In the genomic region with DNA sequence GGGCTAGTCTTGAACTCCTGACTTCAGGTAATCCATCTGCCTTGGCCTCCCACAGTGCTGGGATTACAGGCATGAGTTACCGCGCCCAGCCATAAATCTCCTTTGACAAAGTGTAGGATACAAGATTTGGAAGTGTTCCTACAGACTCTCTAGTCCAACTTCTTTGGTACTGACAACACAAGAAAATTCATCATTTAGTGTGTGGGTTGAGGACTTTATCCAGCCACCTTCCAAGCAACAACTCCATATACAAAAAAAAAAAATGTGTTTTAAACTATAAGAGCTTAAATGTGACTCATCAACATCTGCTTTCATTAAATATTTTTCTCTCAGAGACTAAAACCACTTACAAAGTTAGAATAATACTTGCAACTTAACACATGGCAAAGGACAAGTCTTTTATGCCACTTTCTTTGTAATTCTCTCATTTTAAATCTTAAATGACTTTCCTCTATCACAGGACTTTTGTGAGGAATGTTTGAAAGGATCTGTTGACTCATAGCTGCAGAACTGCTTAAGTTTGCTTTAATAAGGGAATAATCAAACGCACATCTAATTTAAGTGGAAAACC, we compare ENCODE assay signal across 2 cellular contexts.
TF ChIP-seq lines count a peak whose summit lies in the region.

No MANE protein-coding gene starts in this region.

TF ChIP-seq in HEK293T, 16 proteins besides CTCF, POLR2A, EP300 and RAD21:
- no peak for TF ChIP-seq ARNT (IDR thresholded peaks at IDR 0.05)
- TF ChIP-seq, protein P1, sequence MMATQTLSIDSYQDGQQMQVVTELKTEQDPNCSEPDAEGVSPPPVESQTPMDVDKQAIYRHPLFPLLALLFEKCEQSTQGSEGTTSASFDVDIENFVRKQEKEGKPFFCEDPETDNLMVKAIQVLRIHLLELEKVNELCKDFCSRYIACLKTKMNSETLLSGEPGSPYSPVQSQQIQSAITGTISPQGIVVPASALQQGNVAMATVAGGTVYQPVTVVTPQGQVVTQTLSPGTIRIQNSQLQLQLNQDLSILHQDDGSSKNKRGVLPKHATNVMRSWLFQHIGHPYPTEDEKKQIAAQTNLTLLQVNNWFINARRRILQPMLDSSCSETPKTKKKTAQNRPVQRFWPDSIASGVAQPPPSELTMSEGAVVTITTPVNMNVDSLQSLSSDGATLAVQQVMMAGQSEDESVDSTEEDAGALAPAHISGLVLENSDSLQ (IDR thresholded peaks at IDR 0.05) = peak; percentile 81
TF ChIP-seq in HEK293T: peak in this region for 1.

TF ChIP-seq in K562, 482 proteins besides CTCF, POLR2A, EP300 and RAD21:
- no peak for TF ChIP-seq PBX2 (CRISPR knock-in tag; IDR thresholded peaks at IDR 0.05; ENCODE audit: low read depth)
- peak; percentile 50 for TF ChIP-seq PBX2 (tag; conservative IDR thresholded peaks at IDR 0.05; ENCODE audit: low read depth)
- no peak for TF ChIP-seq ZNF778 (CRISPR knock-in tag; IDR thresholded peaks at IDR 0.05)
- peak; percentile 64 for TF ChIP-seq MEIS2 (IDR thresholded peaks at IDR 0.05; ENCODE audit: partially characterized antibody)
- TF ChIP-seq CREB3 (tag; conservative IDR thresholded peaks at IDR 0.05; ENCODE audit: low read depth) = no peak
- no peak for TF ChIP-seq CBX1 (IDR thresholded peaks at IDR 0.05; ENCODE audit: low read depth)
- no peak for TF ChIP-seq CBX5 (IDR thresholded peaks at IDR 0.05; ENCODE audit: borderline replicate concordance, low read depth)
- no peak for TF ChIP-seq MCM3 (IDR thresholded peaks at IDR 0.05)
- TF ChIP-seq, protein P1 (IDR thresholded peaks at IDR 0.05) = no peak
TF ChIP-seq in K562: peak in this region for 2.
